Comparison of ENCODE assay signal across 26 cellular contexts in the genomic region with DNA sequence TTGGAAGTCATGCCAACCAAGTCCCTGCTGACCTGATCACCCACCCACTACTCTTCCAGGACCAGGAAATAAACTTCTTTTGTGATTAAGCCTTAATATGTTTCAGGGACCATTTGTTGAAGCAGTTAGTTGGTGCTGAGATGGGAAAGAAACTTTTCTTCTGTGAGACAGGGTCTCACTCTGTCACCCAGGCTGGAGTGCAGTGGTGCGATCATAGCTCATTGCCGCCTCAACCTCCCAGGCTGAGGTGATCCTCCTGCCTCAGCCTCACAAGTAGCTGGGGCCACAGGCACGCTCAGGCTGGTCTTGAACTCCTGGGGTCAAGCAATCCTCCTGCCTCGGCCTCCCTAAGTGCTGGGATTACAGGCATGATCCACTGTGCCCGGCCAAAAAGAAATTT. TPM values are rescaled to one million over a fixed set of nuclear protein-coding genes. Genes with fewer than 3 reads are reported as not detected.
"Had no signal": no experiment of that assay in that cellular context is flagged by ENCODE, and none has a peak within 500 bp of the region (broad histone marks: within the 10 kb centered on the region; RNA-seq: fewer than 3 reads in every experiment).

No MANE protein-coding gene starts in this region.

- H3K36me3 ChIP-seq: brain microvascular endothelial cell, MG63, Peyer's patch had no signal

- H3K4me3 Mint-ChIP-seq: activated CD8-positive, alpha-beta T cell treated with anti-CD3 and anti-CD28 coated beads, Interleukin-2, amount 10 ng/mL, durations not matched to agents 7 days and 5 days; activated T-cell treated with anti-CD3 and anti-CD28 coated beads, Interleukin-2, amount 50 U/mL, for 24 hours; activated T-helper 1 cell treated with anti-CD3 and anti-CD28 coated beads, Interleukin-12 subunit alpha, Interleukin-12 subunit beta, Interleukin-2, Interleukin-4 antibody, amounts not matched to agents 30 ng/mL and 10 ng/mL and 1 ng/mL, durations not matched to agents 14 hours and 24 hours and 36 hours; T-helper 1 cell treated with Interleukin-12 subunit alpha and Interleukin-12 subunit beta and Interleukin-4 antibody, amounts not matched to agents 30 μg/mL and 1 μg/mL, for 36 hours; WTC11 had no signal

- H3K27me3 Mint-ChIP-seq: activated T-cell treated with anti-CD3 and anti-CD28 coated beads, Interleukin-2, amount 50 U/mL, for 24 hours had no signal

- H3K27ac Mint-ChIP-seq: activated CD8-positive, alpha-beta T cell treated with anti-CD3 and anti-CD28 coated beads, Interleukin-2, amount 10 ng/mL, durations not matched to agents 7 days and 5 days; activated T-cell treated with anti-CD3 and anti-CD28 coated beads, Interleukin-2, amount 50 U/mL, for 24 hours; activated T-helper 1 cell treated with anti-CD3 and anti-CD28 coated beads, Interleukin-12 subunit alpha, Interleukin-12 subunit beta, Interleukin-2, Interleukin-4 antibody, amounts not matched to agents 30 ng/mL and 10 ng/mL and 1 ng/mL, durations not matched to agents 14 hours and 24 hours and 36 hours; T-helper 1 cell treated with Interleukin-12 subunit alpha and Interleukin-12 subunit beta and Interleukin-4 antibody, amounts not matched to agents 30 μg/mL and 1 μg/mL, for 36 hours; WTC11 had no signal

- H3K27me3 ChIP-seq: brain microvascular endothelial cell, MG63, Peyer's patch had no signal

- H3K9me3 ChIP-seq: MG63, Peyer's patch had no signal

- ATAC-seq: activated CD8-positive, alpha-beta T cell treated with anti-CD3 and anti-CD28 coated beads, Interleukin-2, amount 10 ng/mL, durations not matched to agents 7 days and 5 days; activated naive CD4-positive, alpha-beta T cell treated with anti-CD3 and anti-CD28 coated beads, Interleukin-2, amount 50 U/mL, for 72 hours; WTC11 had no signal

- H3K27ac ChIP-seq: brain microvascular endothelial cell, Peyer's patch had no signal

- H3K36me3 Mint-ChIP-seq: activated naive CD4-positive, alpha-beta T cell treated with anti-CD3 and anti-CD28 coated beads, Interleukin-2, amount 50 U/mL, for 72 hours; WTC11 had no signal

- H3K4me3 ChIP-seq: MG63, Peyer's patch had no signal

- DNase-seq: activated CD4-positive, alpha-beta T cell treated with anti-CD3 and anti-CD28 coated beads for 48 hours; activated CD4-positive, alpha-beta T cell treated with anti-CD3 and anti-CD28 coated beads, Interleukin-2, amount 50 U/mL, for 4 hours; activated CD4-positive, CD25-positive, alpha-beta regulatory T cell treated with anti-CD3 and anti-CD28 coated beads, Interleukin-2, amount 50 U/mL, for 72 hours; activated CD8-positive, alpha-beta T cell treated with anti-CD3 and anti-CD28 coated beads, Interleukin-2, amount 10 ng/mL, durations not matched to agents 7 days and 5 days; activated effector memory CD4-positive, alpha-beta T cell treated with Interleukin-2 at 50 U/mL for 16 hours; activated naive CD4-positive, alpha-beta T cell; activated T-cell treated with anti-CD3 and anti-CD28 coated beads, Interleukin-2, amount 50 U/mL, for 24 hours; amygdala; brain microvascular endothelial cell; caudate nucleus; MG63; NCI-H1105; NCI-H1436; NCI-H1694 treated with DMSO at 0.1 percent for 48 hours; NCI-H2029 treated with DMSO at 0.1 percent for 48 hours; NCI-H345; NCI-H510A; NCI-H69; NK-92 treated with Interleukin-12 subunit alpha and Interleukin-12 subunit beta, amount 100 ng/mL, for 24 hours; OCI-M1; Peyer's patch; SHP77 treated with DMSO at 0.1 percent for 48 hours had no signal

- H3K9me3 Mint-ChIP-seq: activated naive CD4-positive, alpha-beta T cell treated with anti-CD3 and anti-CD28 coated beads, Interleukin-2, amount 50 U/mL, for 72 hours; activated T-cell treated with anti-CD3 and anti-CD28 coated beads, Interleukin-2, amount 50 U/mL, for 24 hours; activated T-helper 1 cell treated with anti-CD3 and anti-CD28 coated beads, Interleukin-12 subunit alpha, Interleukin-12 subunit beta, Interleukin-2, Interleukin-4 antibody, amounts not matched to agents 30 ng/mL and 10 ng/mL and 1 ng/mL, durations not matched to agents 14 hours and 24 hours and 36 hours; T-helper 1 cell treated with Interleukin-12 subunit alpha and Interleukin-12 subunit beta and Interleukin-4 antibody, amounts not matched to agents 30 μg/mL and 1 μg/mL, for 36 hours; WTC11 had no signal

RNA-seq across cellular contexts. Expression of a gene that starts 53.0 kb away (rescaled TPM):
- total RNA-seq: activated T-helper 1 cell treated with anti-CD3 and anti-CD28 coated beads, Interleukin-12 subunit alpha, Interleukin-12 subunit beta, Interleukin-2, Interleukin-4 antibody, amounts not matched to agents 30 ng/mL and 10 ng/mL and 1 ng/mL, durations not matched to agents 14 hours and 24 hours and 36 hours had no signal
